Comparison of ENCODE assay signal across 29 cellular contexts in the genomic region with DNA sequence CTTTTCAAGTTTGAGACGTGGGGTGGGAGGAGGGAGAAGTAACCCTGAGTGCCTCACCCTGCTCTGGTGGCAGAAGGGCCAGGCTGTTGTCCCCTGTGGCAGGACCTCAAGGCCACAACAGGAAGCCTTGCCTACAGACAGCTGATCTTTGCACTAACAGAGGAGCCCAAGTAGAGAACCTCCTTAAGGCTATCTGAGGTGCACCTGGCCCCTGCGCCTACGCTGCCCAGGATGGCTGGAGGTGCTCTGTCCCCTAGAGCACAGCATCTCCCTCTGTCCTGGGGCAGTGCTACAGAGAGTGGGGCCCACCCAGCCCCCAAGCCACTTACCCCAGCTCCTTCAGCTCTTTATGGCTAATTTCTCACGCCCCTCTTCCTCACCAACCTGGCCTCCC. TPM values are rescaled to one million over a fixed set of nuclear protein-coding genes. Genes with fewer than 3 reads are reported as not detected.
"Had no signal": no experiment of that assay in that cellular context is flagged by ENCODE, and none has a peak within 500 bp of the region (broad histone marks: within the 10 kb centered on the region; RNA-seq: fewer than 3 reads in every experiment).

No MANE protein-coding gene starts in this region.

- H3K27ac Mint-ChIP-seq: activated naive CD8-positive, alpha-beta T cell treated with anti-CD3 and anti-CD28 coated beads for 36 hours; activated T-cell treated with anti-CD3 and anti-CD28 coated beads, Interleukin-2, amount 50 U/mL, for 24 hours; activated T-helper 2 cell treated with anti-CD3 and anti-CD28 coated beads, Interferon-gamma antibody, Interleukin-2, Interleukin-4, amounts not matched to agents 10 μg/mL and 5 μg/mL and 100 μg/mL, durations not matched to agents 14 hours and 24 hours and 36 hours; naive B cell; progenitor cell of endocrine pancreas; stimulated activated naive CD8-positive, alpha-beta T cell treated with anti-CD3 and anti-CD28 coated beads, Interleukin-15, Interleukin-2, amounts not matched to agents 100 ng/mL and 50 ng/mL, for 24 hours; T-helper 2 cell treated with Interferon-gamma antibody and Interleukin-4, amounts not matched to agents 5 μg/mL and 100 μg/mL, for 36 hours; WTC11 had no signal

- H3K36me3 Mint-ChIP-seq: activated naive CD8-positive, alpha-beta T cell treated with anti-CD3 and anti-CD28 coated beads for 36 hours; naive B cell; WTC11 had no signal

- H3K4me3 ChIP-seq: breast epithelium, lower lobe of right lung, mucosa of descending colon, sigmoid colon, smooth muscle cell, tibial nerve had no signal

- DNase-seq: activated CD8-positive, alpha-beta memory T cell treated with anti-CD3 and anti-CD28 coated beads, Interleukin-2, amount 50 U/mL, for 4 hours; activated naive CD4-positive, alpha-beta T cell treated with Interleukin-2 at 50 U/mL for 16 hours; activated naive CD8-positive, alpha-beta T cell treated with anti-CD3 and anti-CD28 coated beads for 36 hours; activated T-cell treated with anti-CD3 and anti-CD28 coated beads, Interleukin-2, amount 50 U/mL, for 24 hours; effector memory CD4-positive, alpha-beta T cell; foreskin melanocyte; glutamatergic neuron; lower lobe of right lung; mesendoderm; naive B cell; retina; stimulated activated CD4-positive, alpha-beta T cell treated with anti-CD3 and anti-CD28 coated beads, Interleukin-15, amount 100 ng/mL, for 24 hours; stimulated activated CD4-positive, alpha-beta T cell treated with anti-CD3 and anti-CD28 coated beads, Interleukin-2, amount 100 ng/mL, for 48 hours; stimulated activated CD8-positive, alpha-beta memory T cell treated with anti-CD3 and anti-CD28 coated beads, Interleukin-4, amount 100 ng/mL, for 48 hours had no signal

- H3K27me3 Mint-ChIP-seq: activated naive CD8-positive, alpha-beta T cell treated with anti-CD3 and anti-CD28 coated beads for 36 hours; activated T-cell treated with anti-CD3 and anti-CD28 coated beads, Interleukin-2, amount 50 U/mL, for 24 hours; central memory CD8-positive, alpha-beta T cell had no signal

- H3K27me3 ChIP-seq: breast epithelium, sigmoid colon, tibial nerve had no signal

- H3K27ac ChIP-seq: breast epithelium, lower lobe of right lung, sigmoid colon, tibial nerve had no signal

- ATAC-seq: esophagus mucosa, WTC11 had no signal

- H3K4me3 Mint-ChIP-seq: activated naive CD8-positive, alpha-beta T cell treated with anti-CD3 and anti-CD28 coated beads for 36 hours; activated T-cell treated with anti-CD3 and anti-CD28 coated beads, Interleukin-2, amount 50 U/mL, for 24 hours; central memory CD8-positive, alpha-beta T cell; naive B cell; stimulated activated naive CD8-positive, alpha-beta T cell treated with anti-CD3 and anti-CD28 coated beads, Interleukin-15, Interleukin-2, amounts not matched to agents 100 ng/mL and 50 ng/mL, for 24 hours; T-helper 2 cell treated with Interferon-gamma antibody and Interleukin-4, amounts not matched to agents 5 μg/mL and 100 μg/mL, for 36 hours; WTC11 had no signal

- H3K4me1 ChIP-seq: breast epithelium, lower lobe of right lung had no signal

- H3K9me3 ChIP-seq: breast epithelium, lower lobe of right lung, mucosa of descending colon, sigmoid colon, tibial nerve had no signal

- H3K36me3 ChIP-seq: breast epithelium, lower lobe of right lung, sigmoid colon, tibial nerve had no signal

RNA-seq across cellular contexts. Expression of gene OMP, which starts 52.4 kb away (rescaled TPM):
- total RNA-seq: activated naive CD8-positive, alpha-beta T cell treated with anti-CD3 and anti-CD28 coated beads for 36 hours; activated T-helper 2 cell treated with anti-CD3 and anti-CD28 coated beads, Interferon-gamma antibody, Interleukin-2, Interleukin-4, amounts not matched to agents 10 μg/mL and 5 μg/mL and 100 μg/mL, durations not matched to agents 14 hours and 24 hours and 36 hours; breast epithelium; dermis microvascular lymphatic vessel endothelial cell; esophagus mucosa; lower lobe of right lung; osteoblast; progenitor cell of endocrine pancreas; smooth muscle cell; WTC11 had no signal
- polyA plus RNA-seq: endothelial cell of umbilical vein, smooth muscle cell had no signal
